In the genomic region with DNA sequence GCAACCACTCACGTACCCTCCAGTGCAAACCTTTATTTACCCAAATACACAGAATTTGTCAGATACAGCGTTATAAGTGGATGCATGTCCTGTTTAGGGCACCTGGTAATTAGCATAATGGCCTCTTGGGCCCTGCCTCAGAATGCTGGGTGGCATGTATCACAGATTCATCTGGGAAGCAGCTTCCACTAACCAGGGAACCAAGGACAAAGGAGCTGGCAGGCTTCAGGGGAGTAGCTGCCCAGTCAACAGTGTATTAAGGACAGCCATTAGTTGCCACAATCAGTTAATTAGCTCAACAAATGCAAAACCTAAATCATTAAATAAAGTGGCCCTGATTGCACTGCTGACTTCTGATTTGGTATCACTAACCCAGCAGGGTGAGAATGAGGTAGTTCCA, we compare ENCODE assay signal across 23 cellular contexts.
DNase-seq lines count a peak whose midpoint lies in the region; ATAC-seq and TF ChIP-seq lines count a peak whose summit lies in the region.
"Had no signal": no experiment of that assay in that cellular context is flagged by ENCODE, and none has a peak within 500 bp of the region (broad histone marks: within the 10 kb centered on the region; RNA-seq: fewer than 3 reads in every experiment).

No MANE protein-coding gene starts in this region.

- TF ChIP-seq CTCF in BE2C (IDR thresholded peaks at IDR 0.05; ENCODE audit: low read depth, low read length) (no peak), WTC11 (IDR thresholded peaks at IDR 0.05) (no peak)

- H3K27me3 Mint-ChIP-seq in WTC11 (ENCODE audit: low read depth), result no peaks in the 10 kb centered on the region

- H3K4me3 ChIP-seq in BE2C (ENCODE audit: low read depth, low read length), result no peak overlapping the region
- H3K4me3 ChIP-seq: ascending aorta, left ventricle myocardium inferior, smooth muscle cell had no signal

- H3K4me3 Mint-ChIP-seq in WTC11, result no peak overlapping the region
- H3K4me3 Mint-ChIP-seq: activated naive CD4-positive, alpha-beta T cell treated with anti-CD3 and anti-CD28 coated beads, Interleukin-2, amount 10 ng/mL, durations not matched to agents 7 days and 5 days; activated T-cell treated with anti-CD3 and anti-CD28 coated beads, Interleukin-2, amount 50 U/mL, for 4 hours; CD4-positive, alpha-beta T cell; H9; neural crest cell had no signal

- POLR2A ChIA-PET in WTC11 (lab: Charles Lee), result no interaction called here

- peaks cover 21% of the 10 kb centered on the region for H3K4me1 ChIP-seq in BE2C
- H3K4me1 ChIP-seq: ascending aorta had no signal

- no peaks in the 10 kb centered on the region; the same call in 1 of the 2 replicates for H3K9me3 ChIP-seq in BE2C
- H3K9me3 ChIP-seq: ascending aorta had no signal

- peaks cover 13% of the 10 kb centered on the region for H3K9me3 Mint-ChIP-seq in WTC11
- H3K9me3 Mint-ChIP-seq: activated naive CD4-positive, alpha-beta T cell treated with anti-CD3 and anti-CD28 coated beads, Interleukin-2, amount 10 ng/mL, durations not matched to agents 7 days and 5 days; activated T-cell treated with anti-CD3 and anti-CD28 coated beads, Interleukin-2, amount 50 U/mL, for 4 hours; CD4-positive, alpha-beta T cell had no signal

- DNase-seq in BE2C (peak; percentile 28), NCI-H1105 (lab: John Stamatoyannopoulos, UW) (peak; percentile 74), WTC11 (ENCODE audit: low spot score) (no peak), left kidney (ENCODE audit: low read depth, low spot score) (peak; percentile 39), dermis blood vessel endothelial cell (no peak)
- DNase-seq in activated effector memory CD4-positive, alpha-beta T cell treated with anti-CD3 and anti-CD28 coated beads, Interleukin-2, amount 50 U/mL, for 16 hours, result no peak
- DNase-seq: activated naive CD4-positive, alpha-beta T cell treated with anti-CD3 and anti-CD28 coated beads, Interleukin-2, amount 10 ng/mL, durations not matched to agents 7 days and 5 days; activated T-cell treated with anti-CD3 and anti-CD28 coated beads, Interleukin-2, amount 50 U/mL, for 4 hours; CD4-positive, alpha-beta T cell; DMS153; H9; Kasumi-1; left ventricle myocardium inferior; NCI-H345; stimulated activated CD4-positive, alpha-beta T cell treated with anti-CD3 and anti-CD28 coated beads, Interleukin-2, amount 100 ng/mL, for 48 hours; stimulated activated naive CD8-positive, alpha-beta T cell treated with anti-CD3 and anti-CD28 coated beads, Interleukin-15, Interleukin-2, amounts not matched to agents 100 U/mL and 50 U/mL, for 24 hours; T-helper 9 cell; trophoblast cell had no signal

- H3K36me3 ChIP-seq in BE2C, result peaks cover 7% of the 10 kb centered on the region; the same call in 1 of the 2 replicates
- H3K36me3 ChIP-seq: ascending aorta, left ventricle myocardium inferior had no signal

- H3K27me3 ChIP-seq in BE2C, result no peaks in the 10 kb centered on the region
- H3K27me3 ChIP-seq: ascending aorta had no signal

- H3K27ac Mint-ChIP-seq in WTC11, result no peak overlapping the region
- H3K27ac Mint-ChIP-seq: activated naive CD4-positive, alpha-beta T cell treated with anti-CD3 and anti-CD28 coated beads, Interleukin-2, amount 10 ng/mL, durations not matched to agents 7 days and 5 days; CD4-positive, alpha-beta T cell had no signal

- CTCF ChIA-PET in WTC11 (lab: Charles Lee), result interaction anchor here (0.9 to 2.5 kb wide), 4 partner anchors 36 to 201 kb away, joined by 3 to 15 read pairs (median 6); no protein-coding TSS in a partner anchor

- peak; percentile 31; the same call in 1 of the 2 replicates for ATAC-seq in WTC11
- ATAC-seq in GM21576 (IDR thresholded peaks at IDR 0.05; ENCODE audit: unreplicated experiment), result no peak
- ATAC-seq in GM19397 (IDR thresholded peaks at IDR 0.05; ENCODE audit: unreplicated experiment), result no peak
- ATAC-seq: activated T-cell treated with anti-CD3 and anti-CD28 coated beads, Interleukin-2, amount 50 U/mL, for 4 hours; stimulated activated naive CD8-positive, alpha-beta T cell treated with anti-CD3 and anti-CD28 coated beads, Interleukin-15, Interleukin-2, amounts not matched to agents 100 U/mL and 50 U/mL, for 24 hours had no signal

- peaks cover 32% of the 10 kb centered on the region for H3K4me1 Mint-ChIP-seq in WTC11

- H3K36me3 Mint-ChIP-seq in WTC11, result peaks cover 6% of the 10 kb centered on the region
- H3K36me3 Mint-ChIP-seq: activated naive CD4-positive, alpha-beta T cell treated with anti-CD3 and anti-CD28 coated beads, Interleukin-2, amount 10 ng/mL, durations not matched to agents 7 days and 5 days had no signal

TF ChIP-seq in WTC11, 78 proteins besides CTCF, POLR2A, EP300 and RAD21:
- no peak for TF ChIP-seq ZNF425 (CRISPR knock-in tag; conservative IDR thresholded peaks at IDR 0.05)
- no peak for TF ChIP-seq CBFB (CRISPR knock-in tag; IDR thresholded peaks at IDR 0.05; ENCODE audit: low read depth)
- TF ChIP-seq PREB (CRISPR knock-in tag; IDR thresholded peaks at IDR 0.05; ENCODE audit: borderline replicate concordance), result no peak
- no peak for TF ChIP-seq TEAD1 (CRISPR knock-in tag; IDR thresholded peaks at IDR 0.05)
- no peak for TF ChIP-seq EMX1 (CRISPR knock-in tag; IDR thresholded peaks at IDR 0.05)
- TF ChIP-seq, protein P1, sequence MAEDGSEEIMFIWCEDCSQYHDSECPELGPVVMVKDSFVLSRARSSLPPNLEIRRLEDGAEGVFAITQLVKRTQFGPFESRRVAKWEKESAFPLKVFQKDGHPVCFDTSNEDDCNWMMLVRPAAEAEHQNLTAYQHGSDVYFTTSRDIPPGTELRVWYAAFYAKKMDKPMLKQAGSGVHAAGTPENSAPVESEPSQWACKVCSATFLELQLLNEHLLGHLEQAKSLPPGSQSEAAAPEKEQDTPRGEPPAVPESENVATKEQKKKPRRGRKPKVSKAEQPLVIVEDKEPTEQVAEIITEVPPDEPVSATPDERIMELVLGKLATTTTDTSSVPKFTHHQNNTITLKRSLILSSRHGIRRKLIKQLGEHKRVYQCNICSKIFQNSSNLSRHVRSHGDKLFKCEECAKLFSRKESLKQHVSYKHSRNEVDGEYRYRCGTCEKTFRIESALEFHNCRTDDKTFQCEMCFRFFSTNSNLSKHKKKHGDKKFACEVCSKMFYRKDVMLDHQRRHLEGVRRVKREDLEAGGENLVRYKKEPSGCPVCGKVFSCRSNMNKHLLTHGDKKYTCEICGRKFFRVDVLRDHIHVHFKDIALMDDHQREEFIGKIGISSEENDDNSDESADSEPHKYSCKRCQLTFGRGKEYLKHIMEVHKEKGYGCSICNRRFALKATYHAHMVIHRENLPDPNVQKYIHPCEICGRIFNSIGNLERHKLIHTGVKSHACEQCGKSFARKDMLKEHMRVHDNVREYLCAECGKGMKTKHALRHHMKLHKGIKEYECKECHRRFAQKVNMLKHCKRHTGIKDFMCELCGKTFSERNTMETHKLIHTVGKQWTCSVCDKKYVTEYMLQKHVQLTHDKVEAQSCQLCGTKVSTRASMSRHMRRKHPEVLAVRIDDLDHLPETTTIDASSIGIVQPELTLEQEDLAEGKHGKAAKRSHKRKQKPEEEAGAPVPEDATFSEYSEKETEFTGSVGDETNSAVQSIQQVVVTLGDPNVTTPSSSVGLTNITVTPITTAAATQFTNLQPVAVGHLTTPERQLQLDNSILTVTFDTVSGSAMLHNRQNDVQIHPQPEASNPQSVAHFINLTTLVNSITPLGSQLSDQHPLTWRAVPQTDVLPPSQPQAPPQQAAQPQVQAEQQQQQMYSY (CRISPR knock-in tag; IDR thresholded peaks at IDR 0.05), result no peak
- no peak for TF ChIP-seq MYBL2 (CRISPR knock-in tag; IDR thresholded peaks at IDR 0.05)
- no peak for TF ChIP-seq NFATC4 (CRISPR knock-in tag; IDR thresholded peaks at IDR 0.05)

Comparison
In these comparisons a context has a peak if more than half of its experiments do, and no peak if none do; other contexts are left out.
1. DNase-seq: peak in BE2C (single experiment), NCI-H1105 (single experiment) and left kidney (single experiment); none in WTC11 (single experiment), activated effector memory CD4-positive, alpha-beta T cell treated with anti-CD3 and anti-CD28 coated beads, Interleukin-2, amount 50 U/mL, for 16 hours (single experiment) and dermis blood vessel endothelial cell (single experiment).